19 cellular contexts compared by ENCODE assay signal in the genomic region with DNA sequence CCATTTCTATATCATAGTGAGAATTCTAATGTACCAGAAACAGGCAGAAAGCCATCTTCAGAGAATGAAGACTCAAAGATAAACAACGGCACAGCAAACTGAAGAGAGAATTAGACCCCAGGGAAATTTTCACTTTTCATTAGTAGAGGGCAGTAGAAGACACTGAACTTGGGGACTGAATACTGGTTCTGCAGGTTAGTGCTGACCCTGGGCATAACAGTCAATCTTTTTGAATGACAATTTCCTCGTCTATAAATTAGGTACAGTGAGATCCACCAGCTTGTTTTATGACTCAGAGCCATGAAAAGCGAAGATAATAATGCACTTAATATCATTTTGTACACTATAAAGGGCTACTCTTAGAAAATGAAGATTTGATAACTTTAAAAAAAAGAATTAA. TPM values are rescaled to one million over a fixed set of nuclear protein-coding genes. Genes with fewer than 3 reads are reported as not detected.
A peak's percentile ranks its signal among the peaks of the same experiment; 100 is the strongest.
DNase-seq lines count a peak whose midpoint lies in the region; ATAC-seq, FAIRE-seq and TF ChIP-seq lines count a peak whose summit lies in the region.
"Had no signal": no experiment of that assay in that cellular context is flagged by ENCODE, and none has a peak within 500 bp of the region (broad histone marks: within the 10 kb centered on the region; RNA-seq: fewer than 3 reads in every experiment).

No MANE protein-coding gene starts in this region.

- H2AFZ ChIP-seq in PC-3 (ENCODE audit: low read length) (no peak overlapping the region), osteoblast (ENCODE audit: low read length) (no peak overlapping the region)

- H3K4me1 ChIP-seq in PC-3 (ENCODE audit: insufficient read depth, low read length): peaks cover 6% of the 10 kb centered on the region; the same call in 1 of the 2 replicates
- H3K4me1 ChIP-seq in osteoblast (ENCODE audit: insufficient read depth, low read length): no peaks in the 10 kb centered on the region
- H3K4me1 ChIP-seq: BE2C had no signal

- no peak overlapping the region for H3K9ac ChIP-seq in PC-3 (ENCODE audit: low read length)

- POLR2A ChIA-PET in PC-3 (lab: Charles Lee; ENCODE audit: unreplicated experiment): no interaction called here

- no peaks in the 10 kb centered on the region for H3K9me2 ChIP-seq in PC-3 (replicated peaks; ENCODE audit: low read length)

- H3K4me3 ChIP-seq in PC-3 (ENCODE audit: low read length) (no peak overlapping the region), osteoblast (ENCODE audit: insufficient read depth, low read length) (no peak overlapping the region)
- H3K4me3 ChIP-seq: K562 had no signal

- H4K20me1 ChIP-seq in PC-3 (ENCODE audit: low read length): no peaks in the 10 kb centered on the region
- no peaks in the 10 kb centered on the region for H4K20me1 ChIP-seq in osteoblast (ENCODE audit: insufficient read depth, low read length)

- no TSS peak for BruUV-seq in PC-3 (replicated peaks; lab: Mats Ljungman, UMichigan)

- FAIRE-seq in G401.6 (lab: Jason Lieb, UNC): peak; percentile 58
- FAIRE-seq: HTR-8/SVneo, K562 had no signal

- CTCF ChIA-PET in PC-3 (lab: Charles Lee): no interaction called here

- H3K27ac ChIP-seq in C4-2B (no peak overlapping the region), PC-3 (ENCODE audit: low read length) (no peak overlapping the region), osteoblast (ENCODE audit: low read depth, low read length) (no peak overlapping the region)
- H3K27ac ChIP-seq: HL-60 had no signal

- ATAC-seq in PC-3: peak; percentile 63
- ATAC-seq: K562 had no signal

- no peak overlapping the region for H3K4me2 ChIP-seq in PC-3 (ENCODE audit: low read length)
- no peak overlapping the region for H3K4me2 ChIP-seq in osteoblast (ENCODE audit: insufficient read depth, low read length)

- H3K36me3 ChIP-seq in PC-3 (ENCODE audit: low read depth, low read length) (peaks cover 4% of the 10 kb centered on the region; the same call in 1 of the 2 replicates), osteoblast (ENCODE audit: insufficient read depth, low read length) (peaks cover 26% of the 10 kb centered on the region)

- H3K27me3 ChIP-seq in PC-3 (ENCODE audit: low read length) (no peaks in the 10 kb centered on the region), osteoblast (ENCODE audit: insufficient read depth, low read length) (no peaks in the 10 kb centered on the region)
- H3K27me3 ChIP-seq: BE2C had no signal

- intact Hi-C loops in PC-3 (cut with micrococcal nuclease): loop anchor here (2.0 kb wide), 1 partner anchor 50 kb away; no protein-coding TSS in a partner anchor

- H3K79me2 ChIP-seq in PC-3 (ENCODE audit: low read length) (no peaks in the 10 kb centered on the region), osteoblast (ENCODE audit: insufficient read depth, low read length) (no peaks in the 10 kb centered on the region)

- no peaks in the 10 kb centered on the region for H3F3A ChIP-seq in PC-3 (ENCODE audit: low read length, unreplicated experiment)

- DNase-seq in PC-3 (peak; percentile 72), osteoblast (ENCODE audit: insufficient read length, low spot score, missing footprints) (peak; percentile 50), NCI-H446 treated with DMSO at 0.1 percent for 48 hours (lab: John Stamatoyannopoulos, UW) (no peak), AML-193 (lab: John Stamatoyannopoulos, UW) (no peak), iPS-NIHi7 (ENCODE audit: extremely low spot score) (no peak)
- DNase-seq: BE2C; C1 segment of cervical spinal cord; CD4-positive, alpha-beta T cell; DMS 273 treated with DMSO at 0.1 percent for 48 hours; DMS79; GF-D8; GOT3; H9; IMR-90 had no signal

- H3K9me3 ChIP-seq in PC-3 (ENCODE audit: low read length) (no peaks in the 10 kb centered on the region), osteoblast (ENCODE audit: low read depth, low read length) (no peaks in the 10 kb centered on the region)
- H3K9me3 ChIP-seq: BE2C had no signal

- TF ChIP-seq CTCF in C4-2B (conservative IDR thresholded peaks at IDR 0.05) (peak; percentile 48), PC-3 (conservative IDR thresholded peaks at IDR 0.05; ENCODE audit: low read depth, low read length) (peak; percentile 45; the same call in 1 of the 2 replicates), osteoblast (IDR thresholded peaks at IDR 0.05; ENCODE audit: extremely low read depth, low read depth, low read length) (no peak)

RNA-seq across cellular contexts. Expression of gene FKBP14, which starts 13.7 kb away (rescaled TPM):
- 9.0 and 10.1 TPM in 2 replicates for total RNA-seq in PC-3 (2014; rRNA removed)
- total RNA-seq in osteoblast: 40.9 and 44.2 TPM in 2 replicates

RNA-seq across cellular contexts. Expression of gene PLEKHA8, which starts 15.5 kb away (rescaled TPM):
- total RNA-seq in PC-3 (2014; rRNA removed) (8.4 and 10.4 TPM in 2 replicates), osteoblast (13.8 and 14.1 TPM in 2 replicates)

RNA-seq across cellular contexts. Expression of gene SCRN1, which starts 23.2 kb away (rescaled TPM):
- total RNA-seq in PC-3 (2014; rRNA removed) (33.9 and 37.9 TPM in 2 replicates), osteoblast (45.6 and 50.1 TPM in 2 replicates)

Comparison
In these comparisons a context has a peak if more than half of its experiments do, and no peak if none do; other contexts are left out.
1. DNase-seq: peak in PC-3 (single experiment) and osteoblast (single experiment); none in NCI-H446 treated with DMSO at 0.1 percent for 48 hours (single experiment), AML-193 (0 of 2) and iPS-NIHi7 (single experiment).